In genomic region chr14:71179046-71179445, GRCh38 we compare ENCODE assay signal across 16 cellular contexts.
DNase-seq lines count a peak whose midpoint lies in the region; ATAC-seq and TF ChIP-seq lines count a peak whose summit lies in the region.
"Had no signal": no experiment of that assay in that cellular context is flagged by ENCODE, and none has a peak within 500 bp of the region (broad histone marks: within the 10 kb centered on the region; RNA-seq: fewer than 3 reads in every experiment).

No MANE protein-coding gene starts in this region.

- no peak overlapping the region for H3K23ac ChIP-seq in H9 (ENCODE audit: insufficient read length, low read depth, low read length)

- 88 to 95% methylated on average over 6 of the region's 6 CpGs for WGBS in lower leg skin, 2 donors
- no CpG with 5 or more reads among the region's 6 CpGs for WGBS in H9 (ENCODE audit: extremely low coverage, insufficient read length, low lambda C conversion rate)

- no peaks in the 10 kb centered on the region; the same call in 1 of the 2 replicates for H3K4me1 ChIP-seq in H9 (ENCODE audit: insufficient read depth, low read length)
- H3K4me1 ChIP-seq: Caco-2 had no signal

- H2BK120ac ChIP-seq in H9 (ENCODE audit: low read depth, low read length, poor library complexity, severe bottlenecking), result no peak overlapping the region

- no peaks in the 10 kb centered on the region for H3K9me3 Mint-ChIP-seq in H9
- H3K9me3 Mint-ChIP-seq: CD4-positive, alpha-beta T cell; CD8-positive, alpha-beta T cell had no signal

- peaks cover 3% of the 10 kb centered on the region; the same call in 1 of the 2 replicates for H3K27me3 Mint-ChIP-seq in H9 (ENCODE audit: low read depth)

- H3T11ph ChIP-seq in H9 (ENCODE audit: low read length), result no peak overlapping the region

- no peaks in the 10 kb centered on the region for H3K79me2 ChIP-seq in H9 (ENCODE audit: insufficient read depth, low read length)

- no peak overlapping the region for H3K27ac ChIP-seq in H9 (ENCODE audit: insufficient read length, low read depth, low read length)
- H3K27ac ChIP-seq: BLaER1 treated with 17β-estradiol and CSF1 and Interleukin-3, amounts not matched to agents 10 nM and 100 nM; C4-2B had no signal

- no peak overlapping the region for H3K4me2 ChIP-seq in H9 (ENCODE audit: insufficient read depth, insufficient read length, low read length)
- H3K4me2 ChIP-seq: BLaER1 treated with 17β-estradiol and CSF1 and Interleukin-3, amounts not matched to agents 10 nM and 100 nM had no signal

- H3K9me3 ChIP-seq in H9 (ENCODE audit: control insufficient read depth, low read depth, low read length), result no peaks in the 10 kb centered on the region
- H3K9me3 ChIP-seq: BLaER1 treated with 17β-estradiol and CSF1 and Interleukin-3, amounts not matched to agents 10 nM and 100 nM; Caco-2 had no signal

- H2BK5ac ChIP-seq in H9 (ENCODE audit: insufficient read length, low read length), result no peak overlapping the region

- no peak for ATAC-seq in GM21619 (IDR thresholded peaks at IDR 0.05; ENCODE audit: unreplicated experiment)
- ATAC-seq: CD8-positive, alpha-beta T cell had no signal

- H4K8ac ChIP-seq in H9 (replicated peaks; ENCODE audit: insufficient read length, low read depth, low read length), result no peak overlapping the region

- no peak overlapping the region for H3K9ac ChIP-seq in H9 (ENCODE audit: extremely low read depth, insufficient read length, low read length)
- H3K9ac ChIP-seq: BLaER1 treated with 17β-estradiol and CSF1 and Interleukin-3, amounts not matched to agents 10 nM and 100 nM had no signal

- H3K4me1 Mint-ChIP-seq in H9, result peaks cover 8 to 20% of the 10 kb centered on the region in 2 experiments
- H3K4me1 Mint-ChIP-seq: B cell had no signal

- H2AK5ac ChIP-seq in H9 (ENCODE audit: insufficient read length, low read length), result no peak overlapping the region

- H4K5ac ChIP-seq in H9 (ENCODE audit: insufficient read length, low read depth, low read length), result no peak overlapping the region

- H4K20me1 ChIP-seq in H9 (ENCODE audit: control insufficient read depth, insufficient read depth, insufficient read length), result no peaks in the 10 kb centered on the region
- H4K20me1 ChIP-seq: BLaER1 treated with 17β-estradiol and CSF1 and Interleukin-3, amounts not matched to agents 10 nM and 100 nM had no signal

- no peak overlapping the region for H2BK12ac ChIP-seq in H9 (ENCODE audit: insufficient read length, low read depth, low read length)

- H3K56ac ChIP-seq in H9 (ENCODE audit: insufficient read length, low read depth, low read length), result no peak overlapping the region

- no peak for TF ChIP-seq POLR2A in lower leg skin (IDR thresholded peaks at IDR 0.05)

- no peak for TF ChIP-seq CTCF in lower leg skin (IDR thresholded peaks at IDR 0.05)
- no peak for TF ChIP-seq CTCF in H9 (conservative IDR thresholded peaks at IDR 0.05)

- H3K23me2 ChIP-seq in H9 (ENCODE audit: insufficient read length, low read depth, low read length, poor library complexity, severe bottlenecking), result no peaks in the 10 kb centered on the region

- no peak overlapping the region for H2AFZ ChIP-seq in H9 (ENCODE audit: low read length)

- H3K4me3 Mint-ChIP-seq in H9, result no peak overlapping the region
- H3K4me3 Mint-ChIP-seq: B cell; CD4-positive, alpha-beta T cell; CD8-positive, alpha-beta T cell had no signal

- H3K4me3 ChIP-seq in lower leg skin (ENCODE audit: low read depth, poor library complexity, severe bottlenecking), result no peak overlapping the region
- H3K4me3 ChIP-seq: BLaER1 treated with 17β-estradiol and CSF1 and Interleukin-3, amounts not matched to agents 10 nM and 100 nM had no signal

- no peak overlapping the region for H3K18ac ChIP-seq in H9 (ENCODE audit: insufficient read length, low read depth, low read length)

- H3K27ac Mint-ChIP-seq in H9, result no peak overlapping the region
- H3K27ac Mint-ChIP-seq: B cell; CD4-positive, alpha-beta T cell; CD8-positive, alpha-beta T cell had no signal

- H2BK15ac ChIP-seq in H9 (ENCODE audit: low read depth, low read length), result no peak overlapping the region

- H3K4ac ChIP-seq in H9 (ENCODE audit: low read depth, low read length), result no peak overlapping the region

- no peaks in the 10 kb centered on the region for H3K79me1 ChIP-seq in H9 (ENCODE audit: insufficient read depth, low read depth, low read length, poor library complexity, severe bottlenecking)

- no peak overlapping the region for H2BK20ac ChIP-seq in H9 (ENCODE audit: low read depth, low read length, poor library complexity, severe bottlenecking)

- no peak overlapping the region for H3K14ac ChIP-seq in H9 (ENCODE audit: insufficient read depth, low read length)

- H3K27me3 ChIP-seq in H9 (ENCODE audit: insufficient read depth, low read length), result no peaks in the 10 kb centered on the region
- H3K27me3 ChIP-seq: BLaER1 treated with 17β-estradiol and CSF1 and Interleukin-3, amounts not matched to agents 10 nM and 100 nM had no signal

- no peaks in the 10 kb centered on the region for H3K36me3 Mint-ChIP-seq in H9 (ENCODE audit: insufficient read depth in 1 of 3, low read depth in 3 of 3)
- H3K36me3 Mint-ChIP-seq: CD8-positive, alpha-beta T cell had no signal

- intact Hi-C loops in lower leg skin (cut with DNase I; ENCODE audit: low total_unique reads), result no loop called here

- no peak overlapping the region for H4K91ac ChIP-seq in H9 (ENCODE audit: insufficient read length, low read depth, low read length)

- peak; percentile 48 for DNase-seq in kidney tubule cell (ENCODE audit: low spot score)
- DNase-seq in renal cortical epithelial cell (ENCODE audit: low read depth), result peak; percentile 31
- DNase-seq in lower leg skin (ENCODE audit: low spot score in 2 of 2), result no peak
- DNase-seq in H9, result no peak
- DNase-seq: 8988T; ACHN; Caco-2; Calu3; CD4-positive, alpha-beta T cell; CD8-positive, alpha-beta T cell; DMS79 treated with DMSO at 0.1 percent for 48 hours; GF-D8 had no signal

Comparison
In these comparisons a context has a peak if more than half of its experiments do, and no peak if none do; other contexts are left out.
1. DNase-seq: peak in kidney tubule cell (single experiment) and renal cortical epithelial cell (single experiment); none in lower leg skin (0 of 2) and H9 (single experiment).